28 cellular contexts compared by ENCODE assay signal in genomic region chr2:236977199-236977883, GRCh38.
A peak's percentile ranks its signal among the peaks of the same experiment; 100 is the strongest.
DNase-seq lines count a peak whose midpoint lies in the region; ATAC-seq and TF ChIP-seq lines count a peak whose summit lies in the region.
"Had no signal": no experiment of that assay in that cellular context is flagged by ENCODE, and none has a peak within 500 bp of the region (broad histone marks: within the 10 kb centered on the region; RNA-seq: fewer than 3 reads in every experiment).

No MANE protein-coding gene starts in this region.

- H3K9me3 ChIP-seq in right atrium auricular region = no peaks in the 10 kb centered on the region
- H3K9me3 ChIP-seq in lower lobe of right lung = no peaks in the 10 kb centered on the region
- no peaks in the 10 kb centered on the region for H3K9me3 ChIP-seq in upper lobe of left lung
- H3K9me3 ChIP-seq: A549, breast epithelium, ovary, Peyer's patch, testis had no signal

- TF ChIP-seq POLR2A in upper lobe of left lung (IDR thresholded peaks at IDR 0.05) = peak in 1 of 4 donors; percentile 7

- H3K4me1 ChIP-seq in right atrium auricular region (no peaks in the 10 kb centered on the region), lower lobe of right lung (peaks cover 29% of the 10 kb centered on the region), upper lobe of left lung (peaks cover 0 to 13% (median 6%) of the 10 kb centered on the region in 4 donors)
- H3K4me1 ChIP-seq: breast epithelium, testis had no signal

- H3K27ac ChIP-seq in right atrium auricular region (peak overlapping the region in 1 of 2 donors; percentile 69), lower lobe of right lung (peak overlapping the region; percentile 36), upper lobe of left lung (peak overlapping the region; percentile 48 to 84 (median 79))
- H3K27ac ChIP-seq: A549, breast epithelium, GM23248, ovary, Peyer's patch, testis had no signal

- H3K4me1 Mint-ChIP-seq in brain = peaks cover 58% of the 10 kb centered on the region
- H3K4me1 Mint-ChIP-seq: activated CD4-positive, alpha-beta T cell treated with anti-CD3 and anti-CD28 coated beads for 36 hours had no signal

- WGBS in upper lobe of left lung, 2 donors = 90 to 95% methylated on average over 11 of the region's 11 CpGs

- peaks cover 3% of the 10 kb centered on the region for H3K27me3 Mint-ChIP-seq in brain
- H3K27me3 Mint-ChIP-seq: activated CD4-positive, alpha-beta T cell treated with anti-CD3 and anti-CD28 coated beads for 36 hours had no signal

- no peak for TF ChIP-seq EP300 in upper lobe of left lung (IDR thresholded peaks at IDR 0.05)

- DNase-seq in Right ventricle myocardium inferior (ENCODE audit: missing footprints) (no peak), right atrium auricular region (ENCODE audit: low spot score) (no peak), lower lobe of right lung (no peak), upper lobe of left lung (peak in 1 of 2 donors; percentile 20), cerebellum (ENCODE audit: low spot score) (no peak)
- DNase-seq in activated T-cell treated with anti-CD3 and anti-CD28 coated beads, Interleukin-2, amount 50 U/mL, for 48 hours = no peak
- DNase-seq: activated CD4-positive, alpha-beta T cell treated with anti-CD3 and anti-CD28 coated beads for 36 hours; activated effector memory CD4-positive, alpha-beta T cell treated with Interleukin-2 at 50 U/mL for 16 hours; CD8-positive, alpha-beta T cell; glutamatergic neuron; GM23248; kidney; NCI-H2227 treated with DMSO at 0.1 percent for 48 hours; NCI-H82; ovary; Peyer's patch; SIG-M5; stimulated activated CD8-positive, alpha-beta memory T cell treated with anti-CD3 and anti-CD28 coated beads, Interleukin-4, amount 100 ng/mL, for 48 hours; T-helper 9 cell; testis had no signal

- H3K27ac Mint-ChIP-seq in brain = peak overlapping the region in 3 of 5 experiments; percentile 57 to 98 (median 64)
- H3K27ac Mint-ChIP-seq: activated CD4-positive, alpha-beta T cell treated with anti-CD3 and anti-CD28 coated beads for 36 hours; CD8-positive, alpha-beta T cell; natural killer cell treated with Interleukin-12 subunit alpha and Interleukin-12 subunit beta and Interleukin-15 and Interleukin-18, amount 100 ng/mL, for 72 hours; stimulated activated naive CD8-positive, alpha-beta T cell treated with anti-CD3 and anti-CD28 coated beads, Interleukin-15, Interleukin-2, amounts not matched to agents 100 ng/mL and 50 ng/mL, for 24 hours had no signal

- H3K36me3 ChIP-seq in right atrium auricular region (no peaks in the 10 kb centered on the region), lower lobe of right lung (no peaks in the 10 kb centered on the region), upper lobe of left lung (no peaks in the 10 kb centered on the region)
- H3K36me3 ChIP-seq: breast epithelium, ovary, Peyer's patch had no signal

- ATAC-seq in Right ventricle myocardium inferior (peak; percentile 87), lower lobe of right lung (peak in 1 of 2 donors; percentile 31), upper lobe of left lung (ENCODE audit: low FRiP score in 2 of 2) (peak in 1 of 2 donors; percentile 53), HG03571 (IDR thresholded peaks at IDR 0.05; ENCODE audit: unreplicated experiment) (no peak)
- ATAC-seq: A549; activated CD4-positive, alpha-beta T cell treated with anti-CD3 and anti-CD28 coated beads for 36 hours; activated naive CD4-positive, alpha-beta T cell treated with anti-CD3 and anti-CD28 coated beads, Interleukin-2, amount 50 U/mL, for 72 hours; CD8-positive, alpha-beta T cell; natural killer cell treated with Interleukin-12 subunit alpha and Interleukin-12 subunit beta and Interleukin-15 and Interleukin-18, amount 100 ng/mL, for 72 hours had no signal

- TF ChIP-seq CTCF in right atrium auricular region (IDR thresholded peaks at IDR 0.05) (no peak), brain (conservative IDR thresholded peaks at IDR 0.05) (no peak), lower lobe of right lung (IDR thresholded peaks at IDR 0.05) (no peak), upper lobe of left lung (IDR thresholded peaks at IDR 0.05) (no peak)

- H3K9me3 Mint-ChIP-seq in brain = peaks cover under 1 to 7% (median 6%) of the 10 kb centered on the region in 5 experiments
- H3K9me3 Mint-ChIP-seq: CD8-positive, alpha-beta T cell; natural killer cell treated with Interleukin-12 subunit alpha and Interleukin-12 subunit beta and Interleukin-15 and Interleukin-18, amount 100 ng/mL, for 72 hours; stimulated activated naive CD8-positive, alpha-beta T cell treated with anti-CD3 and anti-CD28 coated beads, Interleukin-15, Interleukin-2, amounts not matched to agents 100 ng/mL and 50 ng/mL, for 24 hours had no signal

- no peak overlapping the region for H3K4me3 ChIP-seq in right atrium auricular region
- no peak overlapping the region for H3K4me3 ChIP-seq in lower lobe of right lung
- no peak overlapping the region for H3K4me3 ChIP-seq in upper lobe of left lung
- H3K4me3 ChIP-seq: A549, breast epithelium, GM23248, lung, ovary, Peyer's patch, testis had no signal

- H3K4me3 Mint-ChIP-seq in brain = no peak overlapping the region
- H3K4me3 Mint-ChIP-seq: activated CD4-positive, alpha-beta T cell treated with anti-CD3 and anti-CD28 coated beads for 36 hours; CD8-positive, alpha-beta T cell; natural killer cell treated with Interleukin-12 subunit alpha and Interleukin-12 subunit beta and Interleukin-15 and Interleukin-18, amount 100 ng/mL, for 72 hours; stimulated activated naive CD8-positive, alpha-beta T cell treated with anti-CD3 and anti-CD28 coated beads, Interleukin-15, Interleukin-2, amounts not matched to agents 100 ng/mL and 50 ng/mL, for 24 hours had no signal

- intact Hi-C loops in Right ventricle myocardium inferior (cut with DNase I) (loop anchor here (10.0 kb wide), 1 partner anchor 323 kb away; no protein-coding TSS in a partner anchor), lower lobe of right lung (cut with DNase I) (no loop called here)

- no peaks in the 10 kb centered on the region for H3K36me3 Mint-ChIP-seq in brain
- H3K36me3 Mint-ChIP-seq: CD8-positive, alpha-beta T cell; natural killer cell treated with Interleukin-12 subunit alpha and Interleukin-12 subunit beta and Interleukin-15 and Interleukin-18, amount 100 ng/mL, for 72 hours had no signal

- H3K27me3 ChIP-seq in right atrium auricular region (no peaks in the 10 kb centered on the region), lower lobe of right lung (ENCODE audit: low read depth) (no peaks in the 10 kb centered on the region), upper lobe of left lung (no peaks in the 10 kb centered on the region)
- H3K27me3 ChIP-seq: breast epithelium, ovary, Peyer's patch, testis had no signal
